In the genomic region with DNA sequence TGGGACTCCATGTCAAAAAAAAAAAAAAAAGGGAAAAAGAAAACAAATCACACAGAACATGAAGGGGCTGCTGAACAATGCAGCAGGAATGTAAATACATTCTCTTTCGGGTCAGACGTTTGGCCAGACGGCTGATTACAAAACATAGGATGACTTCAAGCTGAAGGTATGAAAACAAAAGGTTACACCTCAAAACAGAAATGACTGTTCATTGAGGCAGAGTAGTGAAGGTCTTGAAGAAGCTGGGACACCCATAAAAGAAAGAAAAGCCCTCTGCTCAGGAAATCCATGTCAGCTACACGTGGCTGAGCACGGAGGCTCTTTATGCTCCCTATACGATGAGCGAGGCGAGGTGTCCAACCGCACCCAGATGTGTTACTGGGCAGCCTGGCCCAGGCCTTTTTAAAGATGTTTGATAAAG, we compare ENCODE assay signal across 15 cellular contexts. TPM values are rescaled to one million over a fixed set of nuclear protein-coding genes. Genes with fewer than 3 reads are reported as not detected.
DNase-seq lines count a peak whose midpoint lies in the region; ATAC-seq and TF ChIP-seq lines count a peak whose summit lies in the region.
"Had no signal": no experiment of that assay in that cellular context is flagged by ENCODE, and none has a peak within 500 bp of the region (broad histone marks: within the 10 kb centered on the region; RNA-seq: fewer than 3 reads in every experiment).

No MANE protein-coding gene starts in this region.

- H3K27me3 ChIP-seq in BJ (ENCODE audit: control insufficient read depth, insufficient read depth, low read length) (no peaks in the 10 kb centered on the region), mesenchymal stem cell (ENCODE audit: control insufficient read depth in 1 of 2, insufficient read depth in 1 of 2, low read length in 2 of 2) (no peaks in the 10 kb centered on the region)
- H3K27me3 ChIP-seq: right atrium auricular region had no signal

- H3K79me1 ChIP-seq in mesenchymal stem cell (replicated peaks; ENCODE audit: low read length, poor library complexity, severe bottlenecking), result peaks cover 14% of the 10 kb centered on the region

- H3K36me3 ChIP-seq in BJ (ENCODE audit: control insufficient read depth, insufficient read depth, low read length), result no peaks in the 10 kb centered on the region
- H3K36me3 ChIP-seq in mesenchymal stem cell (ENCODE audit: control insufficient read depth in 1 of 2, insufficient read depth in 2 of 2, low read depth in 1 of 2, low read length in 2 of 2), result no peaks in the 10 kb centered on the region
- H3K36me3 ChIP-seq: right atrium auricular region had no signal

- H3K9ac ChIP-seq in mesenchymal stem cell (ENCODE audit: low read length), result no peak overlapping the region

- H3K4ac ChIP-seq in mesenchymal stem cell (ENCODE audit: low read depth in 1 of 2, low read length in 2 of 2), result no peak overlapping the region

- H2BK12ac ChIP-seq in mesenchymal stem cell (ENCODE audit: low read length in 2 of 2), result no peak overlapping the region

- H3K27ac ChIP-seq in mesenchymal stem cell (ENCODE audit: low read length, poor library complexity, severe bottlenecking), result peak overlapping the region; percentile 13
- H3K27ac ChIP-seq: right atrium auricular region had no signal

- no peak overlapping the region for H3K4me3 ChIP-seq in BJ (ENCODE audit: low read depth, low read length)
- no peak overlapping the region for H3K4me3 ChIP-seq in mesenchymal stem cell (ENCODE audit: insufficient read depth in 1 of 2, low read depth in 1 of 2, low read length in 2 of 2)
- H3K4me3 ChIP-seq: right atrium auricular region had no signal

- H3K9me3 Mint-ChIP-seq in activated CD4-positive, alpha-beta memory T cell treated with anti-CD3 and anti-CD28 coated beads, Interleukin-2, amount 10 ng/mL, durations not matched to agents 7 days and 5 days, result no peaks in the 10 kb centered on the region
- H3K9me3 Mint-ChIP-seq: activated T-cell treated with anti-CD3 and anti-CD28 coated beads, Interleukin-2, amount 50 U/mL, for 4 hours; dendritic cell treated with granulocyte-macrophage colony-stimulating factor and Interleukin-4, amounts not matched to agents 40 ng/mL and 50 ng/mL, for 4 days had no signal

- H3K4me2 ChIP-seq in mesenchymal stem cell (ENCODE audit: low read length, poor library complexity, severe bottlenecking), result no peak overlapping the region

- WGBS in mesenchymal stem cell, result 29% methylated on average over 9 of the region's 9 CpGs

- no peak overlapping the region for H2BK15ac ChIP-seq in mesenchymal stem cell (ENCODE audit: low read depth, poor library complexity, severe bottlenecking)

- H2AK5ac ChIP-seq in mesenchymal stem cell (ENCODE audit: low read length, severe bottlenecking), result no peak overlapping the region

- no peak overlapping the region for H4K8ac ChIP-seq in mesenchymal stem cell (ENCODE audit: low read length)

- no peak overlapping the region for H4K91ac ChIP-seq in mesenchymal stem cell (ENCODE audit: low read length)

- H3K14ac ChIP-seq in mesenchymal stem cell (ENCODE audit: low read length in 2 of 2), result no peak overlapping the region

- H3K27me3 Mint-ChIP-seq in activated CD4-positive, alpha-beta memory T cell treated with anti-CD3 and anti-CD28 coated beads, Interleukin-2, amount 10 ng/mL, durations not matched to agents 7 days and 5 days, result peaks cover 4% of the 10 kb centered on the region
- H3K27me3 Mint-ChIP-seq: dendritic cell treated with granulocyte-macrophage colony-stimulating factor and Interleukin-4, amounts not matched to agents 40 ng/mL and 50 ng/mL, for 4 days had no signal

- no peaks in the 10 kb centered on the region for H3K4me1 Mint-ChIP-seq in activated CD4-positive, alpha-beta memory T cell treated with anti-CD3 and anti-CD28 coated beads, Interleukin-2, amount 10 ng/mL, durations not matched to agents 7 days and 5 days

- no peaks in the 10 kb centered on the region for H3K9me3 ChIP-seq in mesenchymal stem cell (ENCODE audit: control insufficient read depth, low read length)
- H3K9me3 ChIP-seq: right atrium auricular region had no signal

- DNase-seq in BJ (ENCODE audit: low read depth) (peak; percentile 80), LHCN-M2 (ENCODE audit: low read depth) (peak; percentile 83), dermis blood vessel endothelial cell (peak; percentile 84), mesenchymal stem cell (peak; percentile 93)
- no peak for DNase-seq in activated CD4-positive, alpha-beta memory T cell treated with anti-CD3 and anti-CD28 coated beads, Interleukin-2, amount 10 ng/mL, durations not matched to agents 7 days and 5 days
- DNase-seq in activated CD4-positive, alpha-beta T cell treated with anti-CD3 and anti-CD28 coated beads for 48 hours, result no peak
- DNase-seq: activated T-cell treated with anti-CD3 and anti-CD28 coated beads, Interleukin-2, amount 50 U/mL, for 4 hours; DMS53; KBM-7; left cardiac atrium; NCI-H510A treated with DMSO at 0.1 percent for 48 hours had no signal

- POLR2A ChIA-PET in BJ (lab: Charles Lee), result interaction anchor here (0.6 kb wide), 1 partner anchor 102 kb away, joined by 6 read pairs; no protein-coding TSS in a partner anchor
- POLR2A ChIA-PET in activated CD4-positive, alpha-beta memory T cell treated with anti-CD3 and anti-CD28 coated beads, Interleukin-2, amount 10 ng/mL, durations not matched to agents 7 days and 5 days (lab: Charles Lee), result no interaction called here

- H2AFZ ChIP-seq in mesenchymal stem cell (ENCODE audit: low read depth, low read length), result no peak overlapping the region

- ATAC-seq in HG03159 (IDR thresholded peaks at IDR 0.05; ENCODE audit: unreplicated experiment) (no peak), HG02798 (IDR thresholded peaks at IDR 0.05; ENCODE audit: poor library complexity, unreplicated experiment) (no peak)
- ATAC-seq: activated T-cell treated with anti-CD3 and anti-CD28 coated beads, Interleukin-2, amount 50 U/mL, for 4 hours had no signal

- no peak overlapping the region for H2BK120ac ChIP-seq in mesenchymal stem cell (ENCODE audit: low read depth, low read length)

- no peaks in the 10 kb centered on the region for H3K36me3 Mint-ChIP-seq in activated CD4-positive, alpha-beta memory T cell treated with anti-CD3 and anti-CD28 coated beads, Interleukin-2, amount 10 ng/mL, durations not matched to agents 7 days and 5 days (ENCODE audit: low read depth)

- TF ChIP-seq CTCF in BJ (IDR thresholded peaks at IDR 0.05; ENCODE audit: insufficient read depth, low read depth, low read length), result no peak

- no peak overlapping the region for H2BK5ac ChIP-seq in mesenchymal stem cell (ENCODE audit: low read depth, low read length, poor library complexity, severe bottlenecking)

- H3K4me1 ChIP-seq in mesenchymal stem cell (ENCODE audit: control insufficient read depth, insufficient read depth, low read depth, low read length), result peaks cover 11% of the 10 kb centered on the region

- H3K18ac ChIP-seq in mesenchymal stem cell (ENCODE audit: low read depth in 1 of 2, low read length in 2 of 2), result no peak overlapping the region

- no peak overlapping the region for H3K27ac Mint-ChIP-seq in activated CD4-positive, alpha-beta memory T cell treated with anti-CD3 and anti-CD28 coated beads, Interleukin-2, amount 10 ng/mL, durations not matched to agents 7 days and 5 days
- H3K27ac Mint-ChIP-seq: dendritic cell treated with granulocyte-macrophage colony-stimulating factor and Interleukin-4, amounts not matched to agents 40 ng/mL and 50 ng/mL, for 4 days had no signal

- H3K23ac ChIP-seq in mesenchymal stem cell (ENCODE audit: low read length in 2 of 2), result no peak overlapping the region

- CTCF ChIA-PET in BJ (lab: Yijun Ruan, JAX), result interaction anchor here (1.1 to 1.5 kb wide), 2 partner anchors 14 to 231 kb away, joined by 3 to 4 read pairs; no protein-coding TSS in a partner anchor
- CTCF ChIA-PET in activated CD4-positive, alpha-beta memory T cell treated with anti-CD3 and anti-CD28 coated beads, Interleukin-2, amount 10 ng/mL, durations not matched to agents 7 days and 5 days (lab: Charles Lee), result interaction anchor here (1.1 kb wide), 1 partner anchor 19 kb away, joined by 4 read pairs; no protein-coding TSS in a partner anchor

- H3K4me3 Mint-ChIP-seq in activated CD4-positive, alpha-beta memory T cell treated with anti-CD3 and anti-CD28 coated beads, Interleukin-2, amount 10 ng/mL, durations not matched to agents 7 days and 5 days, result no peak overlapping the region
- H3K4me3 Mint-ChIP-seq: activated T-cell treated with anti-CD3 and anti-CD28 coated beads, Interleukin-2, amount 50 U/mL, for 4 hours; dendritic cell treated with granulocyte-macrophage colony-stimulating factor and Interleukin-4, amounts not matched to agents 40 ng/mL and 50 ng/mL, for 4 days had no signal

RNA-seq across cellular contexts. Expression of gene FGD4, which starts 37.7 kb away (rescaled TPM):
- 11.1 and 14.8 TPM in 2 replicates for polyA plus RNA-seq in BJ (2011; rRNA removed)
- polyA minus RNA-seq in BJ (2011; rRNA and poly(A)+ RNA removed), result 23.3 and 24.5 TPM in 2 replicates
- total RNA-seq in LHCN-M2 (2014; rRNA removed) (5.6 and 8.1 TPM in 2 replicates), dermis blood vessel endothelial cell (37.2 and 63.8 TPM in 2 replicates)
- polyA plus RNA-seq in LHCN-M2 (2012), result 6.1 TPM
- 5.6 TPM for polyA plus RNA-seq in mesenchymal stem cell (2013, experiment 1 of 2)
- polyA plus RNA-seq in mesenchymal stem cell (2013, experiment 2 of 2), result 5.3 TPM
- total RNA-seq in activated CD4-positive, alpha-beta memory T cell treated with anti-CD3 and anti-CD28 coated beads, Interleukin-2, amount 10 ng/mL, durations not matched to agents 7 days and 5 days, result under 1 TPM; 0.08 to 0.15 TPM

Comparison
In these comparisons a context has a peak if more than half of its experiments do, and no peak if none do; other contexts are left out.
1. DNase-seq: peak in BJ (single experiment), LHCN-M2 (single experiment), dermis blood vessel endothelial cell (single experiment) and mesenchymal stem cell (single experiment); none in activated CD4-positive, alpha-beta memory T cell treated with anti-CD3 and anti-CD28 coated beads, Interleukin-2, amount 10 ng/mL, durations not matched to agents 7 days and 5 days (single experiment) and activated CD4-positive, alpha-beta T cell treated with anti-CD3 and anti-CD28 coated beads for 48 hours (single experiment).